1 cellular context compared by ENCODE assay signal in the genomic region with DNA sequence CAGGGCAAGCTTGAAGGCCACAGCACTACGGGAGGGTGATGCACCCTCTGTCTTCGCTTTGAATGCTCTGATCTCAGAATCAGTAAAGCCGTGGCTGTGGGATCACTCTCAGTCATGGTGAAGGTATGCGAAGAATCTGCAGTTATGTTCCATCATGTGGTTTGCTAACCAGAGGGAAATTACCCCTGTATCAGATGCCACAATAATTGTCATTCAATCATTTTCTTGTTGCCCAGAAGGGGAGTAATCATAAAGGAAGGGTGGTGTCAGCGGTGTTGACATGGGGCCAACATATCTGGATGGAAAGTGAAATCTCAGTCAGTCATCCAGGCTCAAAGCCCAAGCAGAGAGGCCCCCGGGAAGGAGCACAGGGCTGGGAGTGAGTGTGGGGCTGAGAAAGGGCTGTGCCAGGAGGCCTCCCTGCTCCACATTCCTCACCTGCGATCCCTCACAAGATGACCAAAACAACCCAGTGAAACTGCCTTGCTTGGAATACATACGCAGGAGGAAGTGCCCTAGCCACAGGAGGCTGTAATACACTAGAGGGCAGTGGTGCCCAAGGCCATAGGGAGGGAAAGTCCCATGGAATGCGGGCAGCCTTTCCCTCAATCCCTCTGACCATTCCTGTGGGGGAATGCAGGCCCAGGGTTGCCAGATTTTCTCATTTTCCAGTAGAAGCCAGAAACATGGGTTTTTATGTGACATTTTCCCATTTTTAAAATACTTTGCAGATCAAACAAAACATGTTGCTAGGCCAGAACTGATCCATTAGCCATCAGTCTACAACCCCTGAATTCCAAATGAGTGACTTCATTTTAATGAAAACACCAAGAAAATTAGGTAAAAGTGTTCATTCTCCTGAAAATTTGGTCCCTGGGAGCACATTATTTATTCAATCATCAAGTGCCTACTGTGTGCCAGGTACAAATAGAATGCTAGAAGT.
A peak's percentile ranks its signal among the peaks of the same experiment; 100 is the strongest.
TF ChIP-seq lines count a peak whose summit lies in the region.

No MANE protein-coding gene starts in this region.

TF ChIP-seq in SK-N-SH, 30 proteins besides CTCF, POLR2A, EP300 and RAD21 (continued from another document):
- peak; percentile 98 for TF ChIP-seq PBX3 (IDR thresholded peaks at IDR 0.05)
- TF ChIP-seq, protein P1, sequence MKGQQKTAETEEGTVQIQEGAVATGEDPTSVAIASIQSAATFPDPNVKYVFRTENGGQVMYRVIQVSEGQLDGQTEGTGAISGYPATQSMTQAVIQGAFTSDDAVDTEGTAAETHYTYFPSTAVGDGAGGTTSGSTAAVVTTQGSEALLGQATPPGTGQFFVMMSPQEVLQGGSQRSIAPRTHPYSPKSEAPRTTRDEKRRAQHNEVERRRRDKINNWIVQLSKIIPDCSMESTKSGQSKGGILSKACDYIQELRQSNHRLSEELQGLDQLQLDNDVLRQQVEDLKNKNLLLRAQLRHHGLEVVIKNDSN (IDR thresholded peaks at IDR 0.05; ENCODE audit: borderline replicate concordance, low read depth) = peak; percentile 42; the same call in 1 of the 2 replicates
- TF ChIP-seq RXRA (IDR thresholded peaks at IDR 0.05; ENCODE audit: borderline replicate concordance, low read depth) = peak; percentile 72
